Comparison of ENCODE assay signal across 8 cellular contexts in genomic region chr16:70749681-70750601, GRCh38. TPM values are rescaled to one million over a fixed set of nuclear protein-coding genes. Genes with fewer than 3 reads are reported as not detected.
DNase-seq lines count a peak whose midpoint lies in the region; ATAC-seq and TF ChIP-seq lines count a peak whose summit lies in the region.

No MANE protein-coding gene starts in this region.

- in situ Hi-C loops in ACHN (cut with HindIII; ENCODE audit: low pct_ligation_motif_present, low pct_unique_long_range_greater_than_20kb, low sequenced_read_pairs) = loop anchor here (25.0 kb wide), 1 partner anchor 188 kb away; no protein-coding TSS in a partner anchor

- peak; percentile 58 for DNase-seq in ACHN
- peak; percentile 29 for DNase-seq in NCI-H69 (lab: John Stamatoyannopoulos, UW)
- no peak for DNase-seq in esophagus muscularis mucosa (ENCODE audit: extremely low spot score)
- no peak for DNase-seq in neuronal stem cell (ENCODE audit: low spot score)
- DNase-seq in SIG-M5 (lab: John Stamatoyannopoulos, UW) = no peak
- no peak for DNase-seq in activated T-cell treated with anti-CD3 and anti-CD28 coated beads, Interleukin-2, amount 50 U/mL, for 24 hours

- H2BK5ac ChIP-seq in neuronal stem cell (ENCODE audit: low read length) = peak overlapping the region; percentile 79

- no peaks in the 10 kb centered on the region for H3K79me1 ChIP-seq in neuronal stem cell (ENCODE audit: low read depth, low read length)

- no peak overlapping the region for H3K4me3 Mint-ChIP-seq in activated T-cell treated with anti-CD3 and anti-CD28 coated beads, Interleukin-2, amount 50 U/mL, for 24 hours

- no peaks in the 10 kb centered on the region for H3K9me3 Mint-ChIP-seq in activated T-cell treated with anti-CD3 and anti-CD28 coated beads, Interleukin-2, amount 50 U/mL, for 24 hours

- H3K36me3 Mint-ChIP-seq in activated T-cell treated with anti-CD3 and anti-CD28 coated beads, Interleukin-2, amount 50 U/mL, for 24 hours (ENCODE audit: low read depth) = peaks cover 55% of the 10 kb centered on the region

- H3K4me3 ChIP-seq in esophagus muscularis mucosa (no peak overlapping the region), neuronal stem cell (ENCODE audit: low read length in 2 of 2) (no peak overlapping the region)

- peak overlapping the region; percentile 24 for H3K9ac ChIP-seq in neuronal stem cell (ENCODE audit: low read depth, low read length, poor library complexity)

- H2BK15ac ChIP-seq in neuronal stem cell (ENCODE audit: low read length) = peak overlapping the region; percentile 44

- TF ChIP-seq EP300 in esophagus muscularis mucosa (IDR thresholded peaks at IDR 0.05) = no peak

- intact Hi-C loops in esophagus muscularis mucosa (cut with DNase I) = no loop called here

- peaks cover 28% of the 10 kb centered on the region for H3K4me1 Mint-ChIP-seq in activated T-cell treated with anti-CD3 and anti-CD28 coated beads, Interleukin-2, amount 50 U/mL, for 24 hours (ENCODE audit: low read depth)

- H3K27ac Mint-ChIP-seq in activated T-cell treated with anti-CD3 and anti-CD28 coated beads, Interleukin-2, amount 50 U/mL, for 24 hours = no peak overlapping the region

- H3K4me2 ChIP-seq in neuronal stem cell (ENCODE audit: insufficient read depth, low read length, poor library complexity, severe bottlenecking) = no peak overlapping the region

- H3K23ac ChIP-seq in neuronal stem cell (ENCODE audit: low read depth, low read length, poor library complexity) = no peak overlapping the region

- no peaks in the 10 kb centered on the region for H3K27me3 ChIP-seq in esophagus muscularis mucosa
- no peaks in the 10 kb centered on the region for H3K27me3 ChIP-seq in neuronal stem cell (ENCODE audit: control insufficient read depth in 3 of 3, insufficient read depth in 3 of 3, low read depth in 1 of 3, low read length in 3 of 3)

- peak overlapping the region; percentile 31 for H2AFZ ChIP-seq in neuronal stem cell (ENCODE audit: low read length)

- H2BK120ac ChIP-seq in neuronal stem cell (ENCODE audit: low read depth, low read length) = no peak overlapping the region

- peak overlapping the region; percentile 13 for H3K4ac ChIP-seq in neuronal stem cell (ENCODE audit: low read length)

- no peak overlapping the region for H2BK12ac ChIP-seq in neuronal stem cell (ENCODE audit: low read length)

- H3K27me3 Mint-ChIP-seq in activated T-cell treated with anti-CD3 and anti-CD28 coated beads, Interleukin-2, amount 50 U/mL, for 24 hours = no peaks in the 10 kb centered on the region

- H4K91ac ChIP-seq in neuronal stem cell (ENCODE audit: low read depth, low read length, poor library complexity) = no peak overlapping the region

- peak overlapping the region; percentile 20 for H2AK5ac ChIP-seq in neuronal stem cell (ENCODE audit: low read depth, low read length)

- TF ChIP-seq CTCF in esophagus muscularis mucosa (IDR thresholded peaks at IDR 0.05) = no peak

- peaks cover 0 to 14% (median 4%) of the 10 kb centered on the region in 4 donors for H3K36me3 ChIP-seq in esophagus muscularis mucosa
- H3K36me3 ChIP-seq in neuronal stem cell (replicated peaks in 1 of 2; ENCODE audit: control insufficient read depth in 2 of 2, insufficient read depth in 2 of 2, low read length in 2 of 2) = peaks cover 0 to 9% of the 10 kb centered on the region in 2 donors

- WGBS in esophagus muscularis mucosa = 86% methylated on average over 16 of the region's 16 CpGs
- no CpG with 5 or more reads among the region's 16 CpGs for WGBS in neuronal stem cell (ENCODE audit: extremely low coverage in 2 of 2, insufficient read length in 2 of 2, insufficient replicate concordance in 1 of 2), 2 donors

- peak overlapping the region; percentile 55 for H3K18ac ChIP-seq in neuronal stem cell (ENCODE audit: low read length)

- no peak for TF ChIP-seq POLR2A in esophagus muscularis mucosa (IDR thresholded peaks at IDR 0.05; ENCODE audit: low read depth)

- peak overlapping the region; percentile 76 to 86 (median 81) for H3K27ac ChIP-seq in esophagus muscularis mucosa (replicated peaks in 1 of 4)
- H3K27ac ChIP-seq in neuronal stem cell (replicated peaks; ENCODE audit: low read length) = peak overlapping the region; percentile 46

- H3K9me3 ChIP-seq in esophagus muscularis mucosa = no peaks in the 10 kb centered on the region
- H3K9me3 ChIP-seq in neuronal stem cell (replicated peaks in 1 of 2; ENCODE audit: control insufficient read depth in 2 of 2, insufficient read depth in 1 of 2, low read depth in 1 of 2, low read length in 2 of 2) = no peaks in the 10 kb centered on the region

- H3K14ac ChIP-seq in neuronal stem cell (ENCODE audit: low read length) = no peak overlapping the region

- peaks cover 65 to 83% (median 81%) of the 10 kb centered on the region in 4 donors for H3K4me1 ChIP-seq in esophagus muscularis mucosa
- peaks cover 12 to 39% of the 10 kb centered on the region in 2 donors for H3K4me1 ChIP-seq in neuronal stem cell (ENCODE audit: control insufficient read depth in 2 of 2, insufficient read depth in 1 of 2, low read depth in 1 of 2, low read length in 2 of 2)

- no peak for ATAC-seq in HG03571 (IDR thresholded peaks at IDR 0.05; ENCODE audit: unreplicated experiment)
- no peak for ATAC-seq in HG03469 (IDR thresholded peaks at IDR 0.05; ENCODE audit: unreplicated experiment)

- no peak overlapping the region for H4K8ac ChIP-seq in neuronal stem cell (ENCODE audit: low read depth, low read length)

RNA-seq across cellular contexts. Expression of gene VAC14, which starts 51.0 kb away (rescaled TPM):
- total RNA-seq in esophagus muscularis mucosa = 10 to 100 TPM; 31.1 to 47.0 (median 37.0) TPM
- polyA plus RNA-seq in neuronal stem cell (2013, experiment 1 of 2) = 24.7 TPM
- 23.1 TPM for polyA plus RNA-seq in neuronal stem cell (2013, experiment 2 of 2)

Comparison
In these comparisons a context has a peak if more than half of its experiments do, and no peak if none do; other contexts are left out.
1. DNase-seq: peak in ACHN (single experiment) and NCI-H69 (single experiment); none in esophagus muscularis mucosa (single experiment), neuronal stem cell (single experiment), SIG-M5 (single experiment) and activated T-cell treated with anti-CD3 and anti-CD28 coated beads, Interleukin-2, amount 50 U/mL, for 24 hours (single experiment).